Comparison of ENCODE assay signal across 15 cellular contexts in the genomic region with DNA sequence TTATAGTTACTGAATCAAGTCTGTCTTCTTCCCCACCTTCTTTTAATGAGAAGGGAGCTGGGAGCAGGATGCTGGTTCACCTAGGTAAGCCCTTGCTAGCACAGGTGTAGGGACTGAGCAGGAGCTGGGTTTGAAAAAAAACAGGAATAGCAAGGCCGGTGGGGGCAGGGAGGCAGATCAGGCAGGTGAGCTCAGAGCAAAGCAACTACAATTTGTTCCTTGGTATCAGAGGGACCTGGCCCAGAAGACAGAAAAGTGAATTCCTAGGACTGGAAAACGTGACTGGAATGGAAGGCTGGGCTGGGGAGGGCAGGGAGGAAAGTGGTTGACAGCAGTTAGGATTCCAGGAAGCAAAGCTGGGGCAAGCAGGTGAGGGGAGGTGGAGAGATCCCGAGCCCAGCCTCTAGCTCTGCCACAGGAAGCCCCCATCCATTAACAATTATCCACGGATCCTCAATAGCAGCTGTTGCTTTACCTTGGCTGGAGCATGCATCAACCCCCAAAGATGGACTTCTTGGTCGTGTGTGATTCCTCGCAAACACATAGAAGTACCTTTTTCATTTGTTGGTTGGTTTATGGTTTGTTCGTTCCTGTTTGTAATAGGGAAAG.
DNase-seq lines count a peak whose midpoint lies in the region; TF ChIP-seq lines count a peak whose summit lies in the region.
"Had no signal": no experiment of that assay in that cellular context is flagged by ENCODE, and none has a peak within 500 bp of the region (broad histone marks: within the 10 kb centered on the region; RNA-seq: fewer than 3 reads in every experiment).

No MANE protein-coding gene starts in this region.

- H3K27me3 ChIP-seq in SJCRH30 (no peaks in the 10 kb centered on the region), MM.1S (replicated peaks; ENCODE audit: insufficient read depth, low read length) (no peaks in the 10 kb centered on the region)
- H3K27me3 ChIP-seq: BE2C had no signal

- H3K36me3 ChIP-seq in SJCRH30 = no peaks in the 10 kb centered on the region
- no peaks in the 10 kb centered on the region for H3K36me3 ChIP-seq in MM.1S (replicated peaks; ENCODE audit: insufficient read depth, low read length)
- H3K36me3 ChIP-seq: BE2C had no signal

- H3K4me2 ChIP-seq in MM.1S (ENCODE audit: low read depth, low read length) = no peak overlapping the region
- H3K4me2 ChIP-seq: PC-9 had no signal

- H3K79me2 ChIP-seq in MM.1S (ENCODE audit: low read length) = no peaks in the 10 kb centered on the region

- H3K4me1 ChIP-seq in SJCRH30 = peaks cover 26% of the 10 kb centered on the region
- no peaks in the 10 kb centered on the region for H3K4me1 ChIP-seq in MM.1S (ENCODE audit: low read length)
- H3K4me1 ChIP-seq: BE2C had no signal

- no peaks in the 10 kb centered on the region for H3K9me2 ChIP-seq in MM.1S (replicated peaks; ENCODE audit: insufficient read depth, low read length)

- no peaks in the 10 kb centered on the region for H3F3A ChIP-seq in MM.1S (ENCODE audit: insufficient read depth, low read length)

- no peak overlapping the region for H3K9ac ChIP-seq in MM.1S (ENCODE audit: low read length)

- DNase-seq in DMS79 treated with DMSO at 0.1 percent for 48 hours (lab: John Stamatoyannopoulos, UW) (peak; percentile 14), DMS79 (lab: John Stamatoyannopoulos, UW) (no peak), NCI-H1105 treated with DMSO at 0.1 percent for 48 hours (lab: John Stamatoyannopoulos, UW) (peak; percentile 5), SJCRH30 (peak; percentile 74 to 90), iPS-NIHi7 (ENCODE audit: extremely low spot score) (peak; percentile 42), MM.1S (no peak), NCI-H345 (lab: John Stamatoyannopoulos, UW) (no peak), RPMI8226 (no peak)
- DNase-seq: BE2C; CD4-positive, alpha-beta memory T cell; KG1; NCI-H187 treated with DMSO at 0.1 percent for 48 hours; PC-9; SW 1271 had no signal

- no peak for TF ChIP-seq CTCF in MM.1S (IDR thresholded peaks at IDR 0.05; ENCODE audit: low read length)

- H3K9me3 ChIP-seq in SJCRH30 (replicated peaks) (no peaks in the 10 kb centered on the region), MM.1S (replicated peaks; ENCODE audit: insufficient read depth, low read length) (no peaks in the 10 kb centered on the region)
- H3K9me3 ChIP-seq: BE2C had no signal

- H4K20me1 ChIP-seq in MM.1S (ENCODE audit: insufficient read depth, low read length) = no peaks in the 10 kb centered on the region

- H3K27ac ChIP-seq in SJCRH30 (peak overlapping the region; percentile 81), MM.1S (ENCODE audit: low read length) (no peak overlapping the region)
- H3K27ac ChIP-seq: 22Rv1, PC-9 had no signal

- H2AFZ ChIP-seq in MM.1S (ENCODE audit: low read length) = no peak overlapping the region
- H2AFZ ChIP-seq: PC-9 had no signal

- H3K4me3 ChIP-seq in SJCRH30 = peak overlapping the region; percentile 5
- H3K4me3 ChIP-seq in MM.1S (ENCODE audit: low read length) = no peak overlapping the region
- H3K4me3 ChIP-seq: PC-9 had no signal

Comparison
In these comparisons a context has a peak if more than half of its experiments do, and no peak if none do; other contexts are left out.
1. DNase-seq: peak in DMS79 treated with DMSO at 0.1 percent for 48 hours (single experiment), NCI-H1105 treated with DMSO at 0.1 percent for 48 hours (single experiment), SJCRH30 (2 of 2) and iPS-NIHi7 (single experiment); none in DMS79 (single experiment), MM.1S (single experiment), NCI-H345 (single experiment) and RPMI8226 (single experiment).